Comparison of ENCODE assay signal across 1 cellular context in genomic region chr5:172664018-172664417, GRCh38.
TF ChIP-seq lines count a peak whose summit lies in the region.

No MANE protein-coding gene starts in this region.

TF ChIP-seq in H1, 55 proteins besides CTCF, POLR2A, EP300 and RAD21:
- TF ChIP-seq FOSL1 (IDR thresholded peaks at IDR 0.05; ENCODE audit: insufficient read depth, low read depth, low read length) (no peak), CBX8 (IDR thresholded peaks at IDR 0.05; ENCODE audit: borderline replicate concordance, low read depth, low read length) (no peak), ASH2L (IDR thresholded peaks at IDR 0.05; ENCODE audit: low read length) (no peak), SUZ12 (IDR thresholded peaks at IDR 0.05; ENCODE audit: low read length) (no peak), KDM1A (IDR thresholded peaks at IDR 0.05; ENCODE audit: borderline replicate concordance, low read length) (no peak), SP4 (IDR thresholded peaks at IDR 0.05; ENCODE audit: low read length) (no peak), USF2 (IDR thresholded peaks at IDR 0.05; ENCODE audit: low read length) (no peak), CTBP2 (IDR thresholded peaks at IDR 0.05; ENCODE audit: borderline replicate concordance, insufficient read depth, insufficient read length, low read length) (no peak), RFX5 (IDR thresholded peaks at IDR 0.05; ENCODE audit: borderline replicate concordance, low read depth, low read length) (no peak), NRF1 (IDR thresholded peaks at IDR 0.05; ENCODE audit: low read depth, low read length) (no peak), JUND (IDR thresholded peaks at IDR 0.05; ENCODE audit: low read length) (no peak), BCL11A (IDR thresholded peaks at IDR 0.05; ENCODE audit: low read depth in 2 of 2, low read length in 2 of 2) (no peak)
TF ChIP-seq in H1: peak in this region for 0.
